ENCODE assay signal across 8 cellular contexts in the genomic region with DNA sequence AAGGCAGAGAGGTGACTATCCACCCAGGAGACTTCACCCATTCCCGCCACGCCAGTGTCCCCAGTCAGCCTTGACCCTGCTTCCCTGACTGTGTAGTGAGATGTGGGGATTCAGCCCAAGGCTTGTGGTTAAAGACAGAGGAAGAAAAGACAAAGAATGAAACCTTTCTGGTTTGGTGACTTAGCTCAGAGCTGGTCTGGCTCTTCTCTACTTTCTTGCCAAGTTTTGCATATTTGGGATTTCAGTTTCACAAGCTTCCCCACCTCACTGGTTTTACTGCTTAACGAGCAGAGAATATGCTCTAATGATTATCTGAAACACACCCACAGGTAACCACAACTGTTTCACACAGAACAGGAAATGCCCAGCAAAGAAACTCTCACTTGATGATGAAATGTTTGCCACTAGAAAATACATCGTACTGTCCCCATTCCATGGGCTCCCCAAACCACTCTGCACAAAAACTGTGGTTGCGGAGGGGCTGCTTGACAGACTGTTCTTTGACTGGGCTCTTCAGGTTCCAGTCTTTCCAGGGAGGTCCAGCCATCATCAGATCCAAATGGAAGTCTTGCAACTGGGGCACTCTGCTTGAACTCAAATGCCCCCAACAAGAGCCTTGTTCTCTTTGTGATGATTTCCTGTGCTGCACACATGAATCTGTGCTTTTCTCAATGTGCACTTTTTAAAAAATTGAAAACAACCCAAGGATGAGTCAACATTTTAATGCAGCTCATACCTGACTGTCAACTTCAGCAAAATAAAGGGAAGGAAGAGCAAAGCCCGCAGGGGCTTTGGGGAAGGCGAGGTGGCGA.
A peak's percentile ranks its signal among the peaks of the same experiment; 100 is the strongest.
DNase-seq lines count a peak whose midpoint lies in the region; ATAC-seq and TF ChIP-seq lines count a peak whose summit lies in the region.

No MANE protein-coding gene starts in this region.

- DNase-seq in EH (ENCODE audit: low read depth) (peak; percentile 90), fibroblast of mammary gland (ENCODE audit: low read depth) (peak; percentile 55), NCI-H1417 (lab: John Stamatoyannopoulos, UW) (no peak)
- DNase-seq in stimulated activated CD8-positive, alpha-beta memory T cell treated with anti-CD3 and anti-CD28 coated beads, Interleukin-4, amount 100 ng/mL, for 48 hours = peak; percentile 43
- DNase-seq in activated effector memory CD4-positive, alpha-beta T cell treated with anti-CD3 and anti-CD28 coated beads, Interleukin-2, amount 50 U/mL, for 16 hours = no peak

- no peak for TF ChIP-seq CTCF in fibroblast of mammary gland (conservative IDR thresholded peaks at IDR 0.05; ENCODE audit: control insufficient read depth, insufficient read depth, low read depth, low read length)

- ATAC-seq in GM19372 (IDR thresholded peaks at IDR 0.05; ENCODE audit: low read depth, unreplicated experiment) (peak; percentile 90), HG03378 (IDR thresholded peaks at IDR 0.05; ENCODE audit: unreplicated experiment) (peak; percentile 97), SK-N-SH treated with all-trans-retinoic acid at 6 μM for 48 hours (peak; percentile 32)

- no peak overlapping the region for H3K4me3 ChIP-seq in fibroblast of mammary gland (ENCODE audit: control insufficient read depth, low read depth, low read length)

TF ChIP-seq in SK-N-SH treated with all-trans-retinoic acid at 6 μM for 48 hours, 23 proteins besides CTCF, POLR2A, EP300 and RAD21:
- TF ChIP-seq GLIS3 (CRISPR knock-in tag; IDR thresholded peaks at IDR 0.05) = no peak

Comparison
In these comparisons a context has a peak if more than half of its experiments do, and no peak if none do; other contexts are left out.
1. DNase-seq: peak in EH (single experiment), fibroblast of mammary gland (single experiment) and stimulated activated CD8-positive, alpha-beta memory T cell treated with anti-CD3 and anti-CD28 coated beads, Interleukin-4, amount 100 ng/mL, for 48 hours (single experiment); none in activated effector memory CD4-positive, alpha-beta T cell treated with anti-CD3 and anti-CD28 coated beads, Interleukin-2, amount 50 U/mL, for 16 hours (single experiment) and NCI-H1417 (0 of 3).
2. ATAC-seq: peak in every context shown above with its lines; median percentile 97 in HG03378; 90 in GM19372; 32 in SK-N-SH treated with all-trans-retinoic acid at 6 μM for 48 hours.